In the genomic region with DNA sequence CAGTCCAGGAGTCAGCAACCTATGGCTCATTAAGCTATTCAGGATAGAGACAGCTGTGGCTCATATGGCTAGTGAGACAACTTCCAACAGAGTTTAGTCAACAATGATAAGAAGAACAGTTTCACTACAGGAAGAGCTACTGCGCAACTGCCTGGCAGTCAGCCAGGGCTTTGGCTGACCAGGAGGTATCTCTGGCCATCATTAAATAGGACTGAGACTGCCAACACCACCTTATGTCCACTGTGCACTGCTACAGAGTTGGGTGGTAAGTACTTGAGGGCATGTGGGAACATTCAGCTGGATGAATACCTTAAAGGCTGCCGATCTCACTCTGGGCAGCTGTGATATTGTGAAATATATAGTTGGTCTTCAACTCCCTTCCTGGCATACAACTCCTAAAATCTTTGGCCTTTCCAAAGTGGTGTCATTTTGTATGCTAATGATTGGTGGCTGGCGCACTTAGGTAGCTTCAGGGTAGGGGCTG, we compare ENCODE assay signal across 10 cellular contexts. TPM values are rescaled to one million over a fixed set of nuclear protein-coding genes. Genes with fewer than 3 reads are reported as not detected.
DNase-seq lines count a peak whose midpoint lies in the region; ATAC-seq, FAIRE-seq and TF ChIP-seq lines count a peak whose summit lies in the region.
"Had no signal": no experiment of that assay in that cellular context is flagged by ENCODE, and none has a peak within 500 bp of the region (broad histone marks: within the 10 kb centered on the region; RNA-seq: fewer than 3 reads in every experiment).

No MANE protein-coding gene starts in this region.

- POLR2A ChIA-PET in HepG2 (lab: Yijun Ruan, JAX), result interaction anchor here (0.8 to 1.3 kb wide), 6 partner anchors 13 to 398 kb away, joined by 3 to 10 read pairs (median 4); a partner anchor contains a TSS

- no peaks in the 10 kb centered on the region for H3K27me3 ChIP-seq in HepG2 (ENCODE audit: control insufficient read depth in 1 of 2, insufficient read depth in 2 of 2, low read length in 2 of 2)

- H3K4me3 ChIP-seq in astrocyte of the spinal cord (ENCODE audit: low read depth, low read length) (no peak overlapping the region), HepG2 (replicated peaks in 1 of 3; ENCODE audit: insufficient read depth in 1 of 3, low read depth in 2 of 3, low read length in 3 of 3) (no peak overlapping the region)

- peak; percentile 81 for ATAC-seq in HepG2

- 66% methylated on average over 3 of the region's 3 CpGs for WGBS in HepG2 (ENCODE audit: low lambda C conversion rate)

- no TSS peak for BruUV-seq in HepG2 (replicated peaks; lab: Mats Ljungman, UMichigan)

- no peak overlapping the region for H3K9ac ChIP-seq in HepG2 (ENCODE audit: insufficient read depth, low read depth, low read length)

- in situ Hi-C loops in astrocyte of the spinal cord (cut with HindIII; ENCODE audit: low sequenced_read_pairs) (no loop called here), HepG2 (cut with HindIII; ENCODE audit: extremely low pct_ligation_motif_present, low pct_unique_long_range_greater_than_20kb) (no loop called here)

- H3K79me2 ChIP-seq in HepG2 (ENCODE audit: insufficient read depth, low read length), result no peaks in the 10 kb centered on the region

- no peaks in the 10 kb centered on the region for H3K9me3 ChIP-seq in HepG2 (ENCODE audit: low read length)

- peak; percentile 56 for FAIRE-seq in HepG2 (lab: Jason Lieb, UNC)
- FAIRE-seq: G401.6 had no signal

- H3K27ac ChIP-seq in HepG2 (ENCODE audit: extremely low read length, insufficient read depth, low read length), result peak overlapping the region; percentile 1

- no peak overlapping the region for H2AFZ ChIP-seq in HepG2 (ENCODE audit: low read length)

- TF ChIP-seq EP300 in HepG2 (IDR thresholded peaks at IDR 0.05; ENCODE audit: low read depth in 2 of 2, low read length in 2 of 2) (peak in 1 of 2 experiments; percentile 36; a peak in 3 of 4 replicates), HepG2 (CRISPR knock-in tag; IDR thresholded peaks at IDR 0.05; ENCODE audit: borderline replicate concordance) (no peak; the same call in 1 of the 2 replicates)

- no peaks in the 10 kb centered on the region for H4K20me1 ChIP-seq in HepG2 (ENCODE audit: insufficient read depth, low read length)

- no peak overlapping the region for H3K4me2 ChIP-seq in HepG2 (ENCODE audit: low read depth, low read length)

- DNase-seq in CD1c-positive myeloid dendritic cell (ENCODE audit: extremely low spot score) (peak; percentile 9), NCI-H1417 (lab: John Stamatoyannopoulos, UW) (peak in 2 of 3 experiments; percentile 37 to 82), astrocyte of the spinal cord (ENCODE audit: low read depth, low spot score) (peak; percentile 84), HepG2 (ENCODE audit: low spot score) (peak; percentile 92), NCI-H187 treated with DMSO at 0.1 percent for 48 hours (lab: John Stamatoyannopoulos, UW) (no peak), amniotic stem cell (lab: John Stamatoyannopoulos, UW) (no peak), NCI-H1694 treated with DMSO at 0.1 percent for 48 hours (lab: John Stamatoyannopoulos, UW) (no peak), superior temporal gyrus (ENCODE audit: extremely low spot score) (no peak)
- DNase-seq: nephron progenitor cell had no signal

- intact Hi-C loops in HepG2 (cut with micrococcal nuclease; ENCODE audit: unreplicated experiment), result loop anchor here (5.0 kb wide), 2 partner anchors 37 to 93 kb away; a partner anchor contains a TSS

- TF ChIP-seq CTCF in astrocyte of the spinal cord (IDR thresholded peaks at IDR 0.05; ENCODE audit: low read depth, low read length) (no peak), HepG2 (CRISPR knock-in tag; IDR thresholded peaks at IDR 0.05) (0 out of 2 replicates have a peak, but pooled peaks have one; percentile 3)

- CTCF ChIA-PET in HepG2 (lab: Yijun Ruan, JAX; ENCODE audit: low intra/inter-chr PET ratio, low total read pairs), result no interaction called here

- TF ChIP-seq RAD21 in HepG2 (CRISPR knock-in tag; IDR thresholded peaks at IDR 0.05), result no peak

- peaks cover 16 to 50% of the 10 kb centered on the region in 2 experiments for H3K36me3 ChIP-seq in HepG2 (replicated peaks in 1 of 2; ENCODE audit: control insufficient read depth in 1 of 2, insufficient read depth in 2 of 2, low read length in 2 of 2)

- H3K4me1 ChIP-seq in HepG2 (ENCODE audit: insufficient read depth, low read length), result peaks cover 14% of the 10 kb centered on the region

- TF ChIP-seq POLR2A in HepG2 (IDR thresholded peaks at IDR 0.05; ENCODE audit: insufficient read depth in 1 of 2, low read depth in 2 of 2, low read length in 2 of 2), result no peak

TF ChIP-seq in HepG2, 621 proteins besides CTCF, POLR2A, EP300 and RAD21 (continues in another document):
- peak; percentile 54; the same call in 1 of the 2 replicates for TF ChIP-seq FOXA3 (CRISPR knock-in tag; IDR thresholded peaks at IDR 0.05)
- peak; percentile 65 for TF ChIP-seq GATAD2A (CRISPR knock-in tag; IDR thresholded peaks at IDR 0.05)
- TF ChIP-seq CEBPG (CRISPR knock-in tag; IDR thresholded peaks at IDR 0.05), result peak; percentile 90
- TF ChIP-seq ZMYM4 (CRISPR knock-in tag; IDR thresholded peaks at IDR 0.05), result peak; percentile 41; the same call in 1 of the 2 replicates
- TF ChIP-seq ARID2 (CRISPR knock-in tag; IDR thresholded peaks at IDR 0.05; ENCODE audit: borderline replicate concordance), result no peak
- no peak for TF ChIP-seq CREM (IDR thresholded peaks at IDR 0.05)
- no peak for TF ChIP-seq CREM (CRISPR knock-in tag; IDR thresholded peaks at IDR 0.05)
- TF ChIP-seq GLI4 (CRISPR knock-in tag; IDR thresholded peaks at IDR 0.05; ENCODE audit: borderline replicate concordance), result no peak
- TF ChIP-seq NCOA2 (CRISPR knock-in tag; IDR thresholded peaks at IDR 0.05), result peak; percentile 42; the same call in 1 of the 2 replicates
- 0 out of 2 replicates have a peak, but pooled peaks have one; percentile 4 for TF ChIP-seq HNF4A (CRISPR knock-in tag; IDR thresholded peaks at IDR 0.05)
- peak; percentile 37; the same call in 1 of the 2 replicates for TF ChIP-seq FOXO1 (CRISPR knock-in tag; IDR thresholded peaks at IDR 0.05)
- peak; percentile 43; the same call in 1 of the 2 replicates for TF ChIP-seq ZNF335 (CRISPR knock-in tag; IDR thresholded peaks at IDR 0.05)
- TF ChIP-seq THAP11 (CRISPR knock-in tag; IDR thresholded peaks at IDR 0.05), result peak; percentile 64
- 0 out of 2 replicates have a peak, but pooled peaks have one; percentile 24 for TF ChIP-seq MIER2 (CRISPR knock-in tag; IDR thresholded peaks at IDR 0.05)
- peak; percentile 79 for TF ChIP-seq FOSL2 (CRISPR knock-in tag; IDR thresholded peaks at IDR 0.05)

RNA-seq across cellular contexts. Expression of a gene that starts 52.2 kb away (rescaled TPM):
- 0.07 TPM in 1 of 2 replicates, not detected in the other for total RNA-seq in HepG2 (2016; rRNA removed; fragmentation: Illumina TruSeq; extraction: Trizol)
- 0.09 TPM in 1 of 2 replicates, not detected in the other for total RNA-seq in HepG2 (2016; cell fraction: cytosol; rRNA removed; fragmentation: Illumina TruSeq; extraction: Trizol; ENCODE audit: low read depth)
- total RNA-seq in HepG2 (2016; cell fraction: insoluble cytoplasmic fraction; rRNA removed; fragmentation: Illumina TruSeq; extraction: Trizol), result 0.06 TPM in 1 of 2 replicates, not detected in the other
- 0.07 TPM in 1 of 2 replicates, not detected in the other for total RNA-seq in HepG2 (2016; cell fraction: membrane; rRNA removed; fragmentation: Illumina TruSeq; extraction: Trizol)
- total RNA-seq in HepG2 (2016; cell fraction: nucleus; rRNA removed; fragmentation: Illumina TruSeq; extraction: Trizol), result not detected in 2 replicates
- 0.03 and 0.04 TPM in 2 replicates for polyA plus RNA-seq in HepG2 (2011; rRNA removed)
- 0.03 TPM in 1 of 2 replicates, not detected in the other for polyA plus RNA-seq in HepG2 (2011; cell fraction: cytosol; rRNA removed)
- polyA plus RNA-seq in HepG2 (2011; cell fraction: nucleus; rRNA removed), result 0.08 and 0.09 TPM in 2 replicates
- 0.05 and 0.16 TPM in 2 replicates for polyA plus RNA-seq in HepG2 (2012)
- 0.05 and 0.08 TPM in 2 replicates for polyA plus RNA-seq in HepG2 (2016; cell fraction: cytosol; fragmentation: Illumina TruSeq; extraction: Trizol; ENCODE audit: low read depth)
- polyA plus RNA-seq in HepG2 (2016; cell fraction: insoluble cytoplasmic fraction; fragmentation: Illumina TruSeq; extraction: Trizol; ENCODE audit: low read depth), result 0.10 and 0.16 TPM in 2 replicates
- 0.05 and 0.06 TPM in 2 replicates for polyA plus RNA-seq in HepG2 (2016; cell fraction: membrane; fragmentation: Illumina TruSeq; extraction: Trizol; ENCODE audit: low read depth)
- polyA plus RNA-seq in HepG2 (2016; cell fraction: nucleus; fragmentation: Illumina TruSeq; extraction: Trizol; ENCODE audit: insufficient read depth, low read depth), result not detected in 2 replicates
- polyA minus RNA-seq in HepG2 (2011; rRNA and poly(A)+ RNA removed; ENCODE audit: low replicate concordance), result 0.04 and 0.07 TPM in 2 replicates
- not detected in 2 replicates for polyA minus RNA-seq in HepG2 (2011; cell fraction: cytosol; rRNA and poly(A)+ RNA removed)
- polyA minus RNA-seq in HepG2 (2011; cell fraction: nucleus; rRNA and poly(A)+ RNA removed), result 0.13 TPM in 1 of 2 replicates, not detected in the other

RNA-seq across cellular contexts. Expression of a gene that starts 59.8 kb away (rescaled TPM):
- 462 and 603 TPM in 2 replicates for total RNA-seq in HepG2 (2016; rRNA removed; fragmentation: Illumina TruSeq; extraction: Trizol)
- total RNA-seq in HepG2 (2016; cell fraction: cytosol; rRNA removed; fragmentation: Illumina TruSeq; extraction: Trizol; ENCODE audit: low read depth), result 227 and 243 TPM in 2 replicates
- total RNA-seq in HepG2 (2016; cell fraction: insoluble cytoplasmic fraction; rRNA removed; fragmentation: Illumina TruSeq; extraction: Trizol), result 467 and 649 TPM in 2 replicates
- 251 and 271 TPM in 2 replicates for total RNA-seq in HepG2 (2016; cell fraction: membrane; rRNA removed; fragmentation: Illumina TruSeq; extraction: Trizol)
- total RNA-seq in HepG2 (2016; cell fraction: nucleus; rRNA removed; fragmentation: Illumina TruSeq; extraction: Trizol), result 204 TPM in 2 replicates
- 466 and 470 TPM in 2 replicates for polyA plus RNA-seq in HepG2 (2011; rRNA removed)
- polyA plus RNA-seq in HepG2 (2011; cell fraction: cytosol; rRNA removed), result 383 and 550 TPM in 2 replicates
- 838 and 950 TPM in 2 replicates for polyA plus RNA-seq in HepG2 (2011; cell fraction: nucleus; rRNA removed)
- 248 and 315 TPM in 2 replicates for polyA plus RNA-seq in HepG2 (2012)
- polyA plus RNA-seq in HepG2 (2016; cell fraction: cytosol; fragmentation: Illumina TruSeq; extraction: Trizol; ENCODE audit: low read depth), result 237 and 250 TPM in 2 replicates
- polyA plus RNA-seq in HepG2 (2016; cell fraction: insoluble cytoplasmic fraction; fragmentation: Illumina TruSeq; extraction: Trizol; ENCODE audit: low read depth), result 587 and 631 TPM in 2 replicates
- 232 and 240 TPM in 2 replicates for polyA plus RNA-seq in HepG2 (2016; cell fraction: membrane; fragmentation: Illumina TruSeq; extraction: Trizol; ENCODE audit: low read depth)
- polyA plus RNA-seq in HepG2 (2016; cell fraction: nucleus; fragmentation: Illumina TruSeq; extraction: Trizol; ENCODE audit: insufficient read depth, low read depth), result 358 and 379 TPM in 2 replicates
- polyA minus RNA-seq in HepG2 (2011; rRNA and poly(A)+ RNA removed; ENCODE audit: low replicate concordance), result 350 and 575 TPM in 2 replicates
- polyA minus RNA-seq in HepG2 (2011; cell fraction: cytosol; rRNA and poly(A)+ RNA removed), result 144 and 146 TPM in 2 replicates
- 94.9 and 106 TPM in 2 replicates for polyA minus RNA-seq in HepG2 (2011; cell fraction: nucleus; rRNA and poly(A)+ RNA removed)

Comparison
In these comparisons a context has a peak if more than half of its experiments do, and no peak if none do; other contexts are left out.
1. DNase-seq: peak in CD1c-positive myeloid dendritic cell (single experiment), NCI-H1417 (2 of 3), astrocyte of the spinal cord (single experiment) and HepG2 (single experiment); none in NCI-H187 treated with DMSO at 0.1 percent for 48 hours (single experiment), amniotic stem cell (single experiment), NCI-H1694 treated with DMSO at 0.1 percent for 48 hours (single experiment) and superior temporal gyrus (single experiment).